ENCODE assay signal across 28 cellular contexts in genomic region chr3:150784747-150785125, GRCh38. TPM values are rescaled to one million over a fixed set of nuclear protein-coding genes. Genes with fewer than 3 reads are reported as not detected.
DNase-seq lines count a peak whose midpoint lies in the region; ATAC-seq and TF ChIP-seq lines count a peak whose summit lies in the region.
"Had no signal": no experiment of that assay in that cellular context is flagged by ENCODE, and none has a peak within 500 bp of the region (broad histone marks: within the 10 kb centered on the region; RNA-seq: fewer than 3 reads in every experiment).

No MANE protein-coding gene starts in this region.

- no peaks in the 10 kb centered on the region for H3F3A ChIP-seq in PC-3 (ENCODE audit: low read length, unreplicated experiment)

- no peaks in the 10 kb centered on the region for H3K36me3 Mint-ChIP-seq in MCF 10A (ENCODE audit: insufficient read depth, unreplicated experiment)
- H3K36me3 Mint-ChIP-seq: activated naive CD8-positive, alpha-beta T cell treated with anti-CD3 and anti-CD28 coated beads, Interleukin-2, amount 10 ng/mL, durations not matched to agents 7 days and 5 days; immature natural killer cell had no signal

- POLR2A ChIA-PET in MCF 10A (lab: Yijun Ruan, JAX) (interaction anchor here (0.9 to 1.3 kb wide), 2 partner anchors 15 to 21 kb away, joined by 3 to 10 read pairs; no protein-coding TSS in a partner anchor), PC-3 (lab: Charles Lee; ENCODE audit: unreplicated experiment) (interaction anchor here (0.6 to 1.1 kb wide), 2 partner anchors 22 to 331 kb away, joined by 3 read pairs; partner anchors contain the start of gene SIAH2)

- no peaks in the 10 kb centered on the region for H3K27me3 ChIP-seq in mammary epithelial cell (ENCODE audit: insufficient read depth, low read length)
- H3K27me3 ChIP-seq in PC-3 (ENCODE audit: low read length) = no peaks in the 10 kb centered on the region
- no peaks in the 10 kb centered on the region for H3K27me3 ChIP-seq in brain microvascular endothelial cell (replicated peaks)
- H3K27me3 ChIP-seq in hepatocyte = no peaks in the 10 kb centered on the region
- H3K27me3 ChIP-seq: right lobe of liver, suprapubic skin, upper lobe of right lung had no signal

- H3K36me3 ChIP-seq in mammary epithelial cell (ENCODE audit: insufficient read depth, low read length) (no peaks in the 10 kb centered on the region), PC-3 (ENCODE audit: low read depth, low read length) (no peaks in the 10 kb centered on the region), brain microvascular endothelial cell (replicated peaks) (no peaks in the 10 kb centered on the region), hepatocyte (replicated peaks; ENCODE audit: insufficient read depth, low read depth) (no peaks in the 10 kb centered on the region)
- H3K36me3 ChIP-seq: gastroesophageal sphincter, right lobe of liver, suprapubic skin, upper lobe of right lung had no signal

- H4K20me1 ChIP-seq in mammary epithelial cell (ENCODE audit: insufficient read depth, low read length) = no peaks in the 10 kb centered on the region
- no peaks in the 10 kb centered on the region for H4K20me1 ChIP-seq in PC-3 (ENCODE audit: low read length)
- no peaks in the 10 kb centered on the region for H4K20me1 ChIP-seq in hepatocyte (ENCODE audit: insufficient read depth, poor library complexity, severe bottlenecking)

- no peak overlapping the region for H3K9ac ChIP-seq in mammary epithelial cell (ENCODE audit: insufficient read depth, low read length)
- peak overlapping the region; percentile 71 for H3K9ac ChIP-seq in PC-3 (ENCODE audit: low read length)
- H3K9ac ChIP-seq: KMS-11 had no signal

- H3K9me3 ChIP-seq in mammary epithelial cell (replicated peaks; ENCODE audit: insufficient read depth, low read length) (no peaks in the 10 kb centered on the region), PC-3 (ENCODE audit: low read length) (no peaks in the 10 kb centered on the region), hepatocyte (ENCODE audit: low read depth) (no peaks in the 10 kb centered on the region)
- H3K9me3 ChIP-seq: gastroesophageal sphincter, right lobe of liver, suprapubic skin, upper lobe of right lung had no signal

- TF ChIP-seq CTCF in MCF 10A (IDR thresholded peaks at IDR 0.05; ENCODE audit: unreplicated experiment) = no peak
- no peak for TF ChIP-seq CTCF in mammary epithelial cell (conservative IDR thresholded peaks at IDR 0.05 in 1 of 2, IDR thresholded peaks at IDR 0.05 in 1 of 2; ENCODE audit: extremely low read depth in 1 of 2, insufficient read depth in 1 of 2, low read depth in 1 of 2, low read length in 2 of 2)
- no peak for TF ChIP-seq CTCF in PC-3 (conservative IDR thresholded peaks at IDR 0.05; ENCODE audit: low read depth, low read length)
- no peak for TF ChIP-seq CTCF in brain microvascular endothelial cell (IDR thresholded peaks at IDR 0.05; ENCODE audit: low read depth, low read length, missing control alignments)
- no peak for TF ChIP-seq CTCF in hepatocyte (IDR thresholded peaks at IDR 0.05; ENCODE audit: poor library complexity)

- H3K27ac ChIP-seq in mammary epithelial cell (ENCODE audit: insufficient read depth, low read depth, low read length) (no peak overlapping the region), PC-3 (ENCODE audit: low read length) (peak overlapping the region; percentile 97), brain microvascular endothelial cell (peak overlapping the region; percentile 65), hepatocyte (no peak overlapping the region)
- H3K27ac ChIP-seq: C4-2B, gastroesophageal sphincter, KMS-11, right lobe of liver, suprapubic skin, upper lobe of right lung had no signal

- H2AFZ ChIP-seq in mammary epithelial cell (ENCODE audit: low read depth, low read length) (no peak overlapping the region), PC-3 (ENCODE audit: low read length) (no peak overlapping the region), hepatocyte (no peak overlapping the region)

- ATAC-seq in PC-3 (peak; percentile 69), HG03097 (IDR thresholded peaks at IDR 0.05; ENCODE audit: low FRiP score, unreplicated experiment) (no peak), HG03439 (IDR thresholded peaks at IDR 0.05; ENCODE audit: unreplicated experiment) (no peak)
- ATAC-seq: gastroesophageal sphincter, left lobe of liver, right lobe of liver, upper lobe of right lung had no signal

- no peaks in the 10 kb centered on the region for H3K9me2 ChIP-seq in PC-3 (replicated peaks; ENCODE audit: low read length)
- H3K9me2 ChIP-seq in hepatocyte (replicated peaks; ENCODE audit: insufficient read depth) = no peaks in the 10 kb centered on the region

- CTCF ChIA-PET in MCF 10A (lab: Yijun Ruan, JAX) (interaction anchor here (0.5 to 1.5 kb wide), 6 partner anchors 9 to 314 kb away, joined by 3 to 6 read pairs (median 4); partner anchors contain the start of gene SIAH2), mammary epithelial cell (lab: Charles Lee; ENCODE audit: low non-redundant PET) (no interaction called here), PC-3 (lab: Charles Lee) (no interaction called here)

- no peaks in the 10 kb centered on the region for H3K27me3 Mint-ChIP-seq in MCF 10A (ENCODE audit: insufficient read depth, unreplicated experiment)

- DNase-seq in MCF 10A (ENCODE audit: unreplicated experiment) (no peak), mammary epithelial cell (no peak), PC-3 (peak; percentile 51), brain microvascular endothelial cell (no peak), hepatocyte (ENCODE audit: low spot score) (no peak)
- DNase-seq: activated CD4-positive, alpha-beta T cell treated with anti-CD3 and anti-CD28 coated beads, Interleukin-2, amount 50 U/mL, for 4 hours; activated naive CD8-positive, alpha-beta T cell treated with anti-CD3 and anti-CD28 coated beads, Interleukin-2, amount 10 ng/mL, durations not matched to agents 7 days and 5 days; dermis blood vessel endothelial cell; DMS79; hippocampal formation; immature natural killer cell; mesenchymal stem cell; NCI-H1694; NCI-H510A; right lobe of liver; Right ventricle myocardium superior; stimulated activated CD4-positive, alpha-beta T cell treated with anti-CD3 and anti-CD28 coated beads, Interleukin-2, amount 100 ng/mL, for 48 hours; T1000; upper lobe of right lung had no signal

- H3K79me2 ChIP-seq in mammary epithelial cell (ENCODE audit: insufficient read depth, low read length) (no peaks in the 10 kb centered on the region), PC-3 (ENCODE audit: low read length) (no peaks in the 10 kb centered on the region), hepatocyte (no peaks in the 10 kb centered on the region)

- in situ Hi-C loops in mammary epithelial cell (cut with MboI; ENCODE audit: low sequenced_read_pairs in 2 of 2) = loop anchor here in 1 of 2 donors (25.0 kb wide), 1 partner anchor 353 kb away; no protein-coding TSS in a partner anchor
- in situ Hi-C loops in brain microvascular endothelial cell (cut with HindIII; ENCODE audit: low pct_ligation_motif_present, low sequenced_read_pairs) = no loop called here

- dilution Hi-C loops in mammary epithelial cell (cut with HindIII; ENCODE audit: low sequenced_read_pairs) = no loop called here

- no TSS peak for BruUV-seq in MCF 10A (replicated peaks; lab: Mats Ljungman, UMichigan)
- BruUV-seq in mammary epithelial cell (replicated peaks; lab: Mats Ljungman, UMichigan) = no TSS peak
- no TSS peak for BruUV-seq in PC-3 (replicated peaks; lab: Mats Ljungman, UMichigan)

- no peak overlapping the region for H3K4me3 Mint-ChIP-seq in MCF 10A (ENCODE audit: unreplicated experiment)
- H3K4me3 Mint-ChIP-seq: activated naive CD8-positive, alpha-beta T cell treated with anti-CD3 and anti-CD28 coated beads, Interleukin-2, amount 10 ng/mL, durations not matched to agents 7 days and 5 days; central memory CD8-positive, alpha-beta T cell; immature natural killer cell had no signal

- intact Hi-C loops in MCF 10A (cut with micrococcal nuclease) = no loop called here
- intact Hi-C loops in mammary epithelial cell (cut with micrococcal nuclease) = no loop called here
- intact Hi-C loops in PC-3 (cut with micrococcal nuclease) = loop anchor here (2.0 kb wide), 1 partner anchor 20 kb away; no protein-coding TSS in a partner anchor

- peaks cover 8% of the 10 kb centered on the region for H3K4me1 Mint-ChIP-seq in MCF 10A (ENCODE audit: insufficient read depth, unreplicated experiment)

- H3K4me1 ChIP-seq in mammary epithelial cell (ENCODE audit: insufficient read depth, low read length) (peaks cover 6% of the 10 kb centered on the region), PC-3 (ENCODE audit: insufficient read depth, low read length) (peaks cover 45% of the 10 kb centered on the region), hepatocyte (ENCODE audit: insufficient read depth) (no peaks in the 10 kb centered on the region)
- H3K4me1 ChIP-seq: suprapubic skin, upper lobe of right lung had no signal

- H3K4me3 ChIP-seq in mammary epithelial cell (replicated peaks in 1 of 3; ENCODE audit: insufficient read depth in 1 of 3, low read depth in 2 of 3, low read length in 3 of 3) (no peak overlapping the region), PC-3 (ENCODE audit: low read length) (no peak overlapping the region), brain microvascular endothelial cell (ENCODE audit: low read depth, low read length) (no peak overlapping the region), hepatocyte (no peak overlapping the region)
- H3K4me3 ChIP-seq: gastroesophageal sphincter, right lobe of liver, suprapubic skin, upper lobe of right lung had no signal

- H3K27ac Mint-ChIP-seq in MCF 10A (ENCODE audit: low read depth, unreplicated experiment) = peak overlapping the region; percentile 46
- H3K27ac Mint-ChIP-seq: activated naive CD8-positive, alpha-beta T cell treated with anti-CD3 and anti-CD28 coated beads, Interleukin-2, amount 10 ng/mL, durations not matched to agents 7 days and 5 days; progenitor cell of endocrine pancreas had no signal

- H3K4me2 ChIP-seq in mammary epithelial cell (ENCODE audit: insufficient read depth, low read depth, low read length) (no peak overlapping the region), PC-3 (ENCODE audit: low read length) (peak overlapping the region; percentile 74), hepatocyte (no peak overlapping the region)
- H3K4me2 ChIP-seq: KMS-11 had no signal

- H3K9me3 Mint-ChIP-seq in MCF 10A (ENCODE audit: unreplicated experiment) = no peaks in the 10 kb centered on the region
- H3K9me3 Mint-ChIP-seq: activated naive CD8-positive, alpha-beta T cell treated with anti-CD3 and anti-CD28 coated beads, Interleukin-2, amount 10 ng/mL, durations not matched to agents 7 days and 5 days; central memory CD8-positive, alpha-beta T cell; immature natural killer cell had no signal

RNA-seq across cellular contexts. Expression of gene SIAH2, which starts 21.8 kb away (rescaled TPM):
- total RNA-seq in MCF 10A (2022) = 20.0 and 35.4 TPM in 2 replicates
- total RNA-seq in mammary epithelial cell = 10 to 100 TPM; 23.7 to 30.5 TPM
- 23.9 TPM for polyA plus RNA-seq in mammary epithelial cell
- polyA minus RNA-seq in mammary epithelial cell = 91.7 TPM
- 37.8 and 51.8 TPM in 2 replicates for total RNA-seq in PC-3 (2014; rRNA removed)
- 43.6 and 46.4 TPM in 2 replicates for total RNA-seq in hepatocyte
- 54.3 and 57.9 TPM in 2 replicates for polyA plus RNA-seq in hepatocyte

Comparison
In these comparisons a context has a peak if more than half of its experiments do, and no peak if none do; other contexts are left out.
1. H3K27ac ChIP-seq: peak in PC-3 (single experiment) and brain microvascular endothelial cell (single experiment); none in mammary epithelial cell (single experiment) and hepatocyte (single experiment).